Comparison of ENCODE assay signal across 9 cellular contexts in the genomic region with DNA sequence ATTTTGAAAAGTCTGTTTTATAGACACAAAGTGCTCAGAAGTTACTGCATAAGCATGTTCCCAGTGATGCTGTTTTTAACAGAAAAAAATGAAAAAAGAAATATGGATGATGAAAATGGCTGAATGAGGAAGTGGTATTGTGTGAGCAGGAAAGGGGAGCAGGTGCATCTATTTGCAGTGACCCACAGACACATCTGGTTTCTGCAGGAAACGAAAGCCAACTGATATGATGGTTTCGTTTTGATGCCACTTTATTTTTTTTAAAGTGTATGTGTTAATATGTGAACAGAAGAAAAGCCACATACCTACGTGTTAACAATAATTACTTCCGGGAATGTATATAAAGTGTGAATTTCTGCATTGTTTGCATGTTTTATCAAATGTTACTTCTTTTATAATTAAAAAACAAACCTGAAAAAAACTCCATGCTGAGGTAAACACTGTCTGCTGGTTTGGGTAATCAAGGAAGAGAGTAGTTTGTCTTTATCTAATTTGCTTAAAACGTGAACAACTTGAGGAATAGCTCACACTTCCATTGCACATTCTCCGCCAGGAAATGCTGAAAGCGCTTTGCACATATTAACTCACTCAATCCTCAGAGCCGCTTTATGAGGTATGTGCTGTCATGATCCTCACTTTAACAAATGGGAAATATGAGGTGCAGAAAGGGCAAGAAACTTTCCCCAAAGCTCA.
DNase-seq lines count a peak whose midpoint lies in the region; ATAC-seq, FAIRE-seq and TF ChIP-seq lines count a peak whose summit lies in the region.
"Had no signal": no experiment of that assay in that cellular context is flagged by ENCODE, and none has a peak within 500 bp of the region (broad histone marks: within the 10 kb centered on the region; RNA-seq: fewer than 3 reads in every experiment).

No MANE protein-coding gene starts in this region.

- no TSS peak for BruUV-seq in GM12878 (replicated peaks; lab: Mats Ljungman, UMichigan)
- no TSS peak for BruUV-seq in MCF 10A (replicated peaks; lab: Mats Ljungman, UMichigan)

- DNase-seq in GM12878 (ENCODE audit: low read depth, low spot score), result peak; percentile 93
- DNase-seq in DMS79 treated with DMSO at 0.1 percent for 48 hours (lab: John Stamatoyannopoulos, UW), result no peak
- no peak for DNase-seq in MCF 10A (ENCODE audit: unreplicated experiment)
- no peak for DNase-seq in hepatic stellate cell (ENCODE audit: low spot score)
- no peak for DNase-seq in lower leg skin (ENCODE audit: low spot score in 2 of 2)
- DNase-seq: left cardiac atrium had no signal

- SMC1A ChIA-PET in GM12878 (lab: Charles Lee; ENCODE audit: uncharacterized antibody, unreplicated experiment), result interaction anchor here (0.6 to 1.6 kb wide), 3 partner anchors 53 to 74 kb away, joined by 3 to 4 read pairs (median 4); no protein-coding TSS in a partner anchor

- H3K4me2 ChIP-seq in GM12878 (ENCODE audit: control insufficient read depth, insufficient read depth), result peak overlapping the region; percentile 61

- H3K4me1 ChIP-seq in GM12878 (ENCODE audit: control insufficient read depth, insufficient read depth, low read length), result peaks cover 40% of the 10 kb centered on the region

- TF ChIP-seq POLR2A in GM12878 (IDR thresholded peaks at IDR 0.05; ENCODE audit: low read depth, low read length), result no peak
- TF ChIP-seq POLR2A in lower leg skin (IDR thresholded peaks at IDR 0.05), result no peak

- no peak overlapping the region for H3K4me3 Mint-ChIP-seq in MCF 10A (ENCODE audit: unreplicated experiment)

- H3K27me3 ChIP-seq in GM12878 (replicated peaks in 1 of 2; ENCODE audit: control insufficient read depth in 2 of 2, insufficient read depth in 2 of 2, low read length in 1 of 2), result no peaks in the 10 kb centered on the region

- H3K27ac Mint-ChIP-seq in MCF 10A (ENCODE audit: low read depth, unreplicated experiment), result no peak overlapping the region

- H3K9me3 Mint-ChIP-seq in MCF 10A (ENCODE audit: unreplicated experiment), result peaks cover 18% of the 10 kb centered on the region

- H2AFZ ChIP-seq in GM12878 (ENCODE audit: control insufficient read depth, low read depth, low read length), result peak overlapping the region; percentile 40; the same call in 1 of the 2 replicates

- H3K27ac ChIP-seq in GM12878 (ENCODE audit: control insufficient read depth, insufficient read depth), result peak overlapping the region; percentile 94

- H4K20me1 ChIP-seq in GM12878 (ENCODE audit: control insufficient read depth, insufficient read depth), result no peaks in the 10 kb centered on the region

- CTCF ChIA-PET in GM12878 (lab: Yijun Ruan, JAX), result no interaction called here
- CTCF ChIA-PET in MCF 10A (lab: Yijun Ruan, JAX), result no interaction called here

- intact Hi-C loops in GM12878 (cut with micrococcal nuclease; ENCODE audit: unreplicated experiment), result loop anchor here (1.0 to 5.0 kb wide), 2 partner anchors 53 to 181 kb away; no protein-coding TSS in a partner anchor
- intact Hi-C loops in MCF 10A (cut with micrococcal nuclease), result no loop called here
- intact Hi-C loops in lower leg skin (cut with DNase I; ENCODE audit: low total_unique reads), result no loop called here

- peaks cover 2% of the 10 kb centered on the region for H3K36me3 Mint-ChIP-seq in MCF 10A (ENCODE audit: insufficient read depth, unreplicated experiment)

- ATAC-seq in GM18502 (IDR thresholded peaks at IDR 0.05; ENCODE audit: poor library complexity, unreplicated experiment), result peak; percentile 82
- ATAC-seq in GM21381 (IDR thresholded peaks at IDR 0.05; ENCODE audit: unreplicated experiment), result peak; percentile 80
- ATAC-seq in HG03521 (IDR thresholded peaks at IDR 0.05; ENCODE audit: unreplicated experiment), result peak; percentile 80
- peak; percentile 88 for ATAC-seq in GM12878

- RAD21 ChIA-PET in GM12878 (lab: Charles Lee; ENCODE audit: unreplicated experiment), result no interaction called here

- in situ Hi-C loops in GM12878 (cut with MboI), result loop anchor here (25.0 kb wide), 1 partner anchor 1336 kb away; the partner anchor contains the start of gene TBC1D22A

- H3K27me3 Mint-ChIP-seq in MCF 10A (ENCODE audit: insufficient read depth, unreplicated experiment), result no peaks in the 10 kb centered on the region

- no peaks in the 10 kb centered on the region for H3K4me1 Mint-ChIP-seq in MCF 10A (ENCODE audit: insufficient read depth, unreplicated experiment)

- peaks cover 3% of the 10 kb centered on the region; the same call in 2 of the 3 replicates for H3K9me3 ChIP-seq in GM12878 (replicated peaks; ENCODE audit: control insufficient read depth, insufficient read depth, low read length)

- 0% methylated on average over 8 of the region's 8 CpGs for WGBS in GM12878 (ENCODE audit: insufficient coverage, insufficient replicate concordance, low lambda C conversion rate, missing lambda C conversion rate)
- WGBS in lower leg skin, 2 donors, result 64 to 68% methylated on average over 8 of the region's 8 CpGs

- peak; percentile 96 to 98 for TF ChIP-seq EP300 in GM12878 (IDR thresholded peaks at IDR 0.05; ENCODE audit: borderline replicate concordance in 1 of 2, control insufficient read depth in 1 of 2, low read depth in 2 of 2, low read length in 2 of 2)

- TF ChIP-seq RAD21 in GM12878 (IDR thresholded peaks at IDR 0.05; ENCODE audit: insufficient read depth, low read depth, low read length), result no peak

- no peaks in the 10 kb centered on the region for H3K36me3 ChIP-seq in GM12878 (ENCODE audit: control insufficient read depth in 2 of 2, insufficient read depth in 2 of 2, low read length in 1 of 2)

- no peaks in the 10 kb centered on the region for H3K79me2 ChIP-seq in GM12878 (ENCODE audit: control insufficient read depth, insufficient read depth, low read length)

- POLR2A ChIA-PET in GM12878 (lab: Charles Lee), result no interaction called here
- POLR2A ChIA-PET in MCF 10A (lab: Yijun Ruan, JAX), result no interaction called here

- peak overlapping the region; percentile 4; the same call in 1 of the 2 replicates for H3K4me3 ChIP-seq in GM12878
- H3K4me3 ChIP-seq in lower leg skin (ENCODE audit: low read depth, poor library complexity, severe bottlenecking), result no peak overlapping the region

- peak; percentile 99 for FAIRE-seq in GM12878 (lab: Jason Lieb, UNC)

- TF ChIP-seq CTCF in GM12878 (IDR thresholded peaks at IDR 0.05 in 2 of 3, conservative IDR thresholded peaks at IDR 0.05 in 1 of 3; ENCODE audit: control insufficient read depth in 2 of 3, extremely low read depth in 1 of 3, insufficient read depth in 1 of 3, low read depth in 3 of 3, low read length in 3 of 3) (no peak), MCF 10A (IDR thresholded peaks at IDR 0.05; ENCODE audit: unreplicated experiment) (no peak), lower leg skin (IDR thresholded peaks at IDR 0.05) (no peak)

- H3K9ac ChIP-seq in GM12878 (ENCODE audit: control insufficient read depth, insufficient read depth, low read length), result peak overlapping the region; percentile 62

TF ChIP-seq in GM12878, 131 proteins besides CTCF, POLR2A, EP300 and RAD21 (continues in another document):
- TF ChIP-seq, protein P1, sequence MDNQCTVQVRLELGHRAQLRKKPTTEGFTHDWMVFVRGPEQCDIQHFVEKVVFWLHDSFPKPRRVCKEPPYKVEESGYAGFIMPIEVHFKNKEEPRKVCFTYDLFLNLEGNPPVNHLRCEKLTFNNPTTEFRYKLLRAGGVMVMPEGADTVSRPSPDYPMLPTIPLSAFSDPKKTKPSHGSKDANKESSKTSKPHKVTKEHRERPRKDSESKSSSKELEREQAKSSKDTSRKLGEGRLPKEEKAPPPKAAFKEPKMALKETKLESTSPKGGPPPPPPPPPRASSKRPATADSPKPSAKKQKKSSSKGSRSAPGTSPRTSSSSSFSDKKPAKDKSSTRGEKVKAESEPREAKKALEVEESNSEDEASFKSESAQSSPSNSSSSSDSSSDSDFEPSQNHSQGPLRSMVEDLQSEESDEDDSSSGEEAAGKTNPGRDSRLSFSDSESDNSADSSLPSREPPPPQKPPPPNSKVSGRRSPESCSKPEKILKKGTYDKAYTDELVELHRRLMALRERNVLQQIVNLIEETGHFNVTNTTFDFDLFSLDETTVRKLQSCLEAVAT (IDR thresholded peaks at IDR 0.05), result peak; percentile 74
- TF ChIP-seq NFXL1 (IDR thresholded peaks at IDR 0.05; ENCODE audit: borderline replicate concordance), result no peak
- TF ChIP-seq NFYA (IDR thresholded peaks at IDR 0.05; ENCODE audit: borderline replicate concordance, low read depth, low read length), result no peak
- TF ChIP-seq, protein P2, sequence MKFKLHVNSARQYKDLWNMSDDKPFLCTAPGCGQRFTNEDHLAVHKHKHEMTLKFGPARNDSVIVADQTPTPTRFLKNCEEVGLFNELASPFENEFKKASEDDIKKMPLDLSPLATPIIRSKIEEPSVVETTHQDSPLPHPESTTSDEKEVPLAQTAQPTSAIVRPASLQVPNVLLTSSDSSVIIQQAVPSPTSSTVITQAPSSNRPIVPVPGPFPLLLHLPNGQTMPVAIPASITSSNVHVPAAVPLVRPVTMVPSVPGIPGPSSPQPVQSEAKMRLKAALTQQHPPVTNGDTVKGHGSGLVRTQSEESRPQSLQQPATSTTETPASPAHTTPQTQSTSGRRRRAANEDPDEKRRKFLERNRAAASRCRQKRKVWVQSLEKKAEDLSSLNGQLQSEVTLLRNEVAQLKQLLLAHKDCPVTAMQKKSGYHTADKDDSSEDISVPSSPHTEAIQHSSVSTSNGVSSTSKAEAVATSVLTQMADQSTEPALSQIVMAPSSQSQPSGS (IDR thresholded peaks at IDR 0.05; ENCODE audit: low read length), result no peak
- TF ChIP-seq, protein P3, sequence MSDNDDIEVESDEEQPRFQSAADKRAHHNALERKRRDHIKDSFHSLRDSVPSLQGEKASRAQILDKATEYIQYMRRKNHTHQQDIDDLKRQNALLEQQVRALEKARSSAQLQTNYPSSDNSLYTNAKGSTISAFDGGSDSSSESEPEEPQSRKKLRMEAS (IDR thresholded peaks at IDR 0.05; ENCODE audit: low read depth, low read length), result no peak
- no peak for TF ChIP-seq KDM1A (IDR thresholded peaks at IDR 0.05; ENCODE audit: borderline replicate concordance)
- TF ChIP-seq CEBPB (IDR thresholded peaks at IDR 0.05; ENCODE audit: borderline replicate concordance in 1 of 2, low read depth in 2 of 2, low read length in 2 of 2), result no peak
- TF ChIP-seq BMI1 (IDR thresholded peaks at IDR 0.05; ENCODE audit: borderline replicate concordance), result peak; percentile 86
- TF ChIP-seq MYB (IDR thresholded peaks at IDR 0.05; ENCODE audit: borderline replicate concordance, low read depth, low read length), result 0 out of 2 replicates have a peak, but pooled peaks have one; percentile 53
- TF ChIP-seq WRNIP1 (IDR thresholded peaks at IDR 0.05; ENCODE audit: borderline replicate concordance, low read depth, low read length), result no peak
- peak; percentile 75 for TF ChIP-seq GABPA (IDR thresholded peaks at IDR 0.05; ENCODE audit: low read depth)
